8 cellular contexts compared by ENCODE assay signal in genomic region chr16:85173981-85174751, GRCh38.
A peak's percentile ranks its signal among the peaks of the same experiment; 100 is the strongest.
DNase-seq lines count a peak whose midpoint lies in the region; ATAC-seq and TF ChIP-seq lines count a peak whose summit lies in the region.

No MANE protein-coding gene starts in this region.

- no peaks in the 10 kb centered on the region for H3K9me3 Mint-ChIP-seq in neural progenitor cell
- H3K9me3 Mint-ChIP-seq in Calu3 (ENCODE audit: low read depth, unreplicated experiment): no peaks in the 10 kb centered on the region
- H3K9me3 Mint-ChIP-seq in activated naive CD8-positive, alpha-beta T cell treated with anti-CD3 and anti-CD28 coated beads for 36 hours: no peaks in the 10 kb centered on the region

- peak overlapping the region; percentile 64 for H3K27ac Mint-ChIP-seq in neural progenitor cell
- no peak overlapping the region for H3K27ac Mint-ChIP-seq in Calu3 (ENCODE audit: unreplicated experiment)
- no peak overlapping the region for H3K27ac Mint-ChIP-seq in activated naive CD8-positive, alpha-beta T cell treated with anti-CD3 and anti-CD28 coated beads for 36 hours

- H3K9ac ChIP-seq in neural progenitor cell: no peak overlapping the region

- ATAC-seq in HG02885 (IDR thresholded peaks at IDR 0.05; ENCODE audit: poor library complexity, unreplicated experiment): no peak

- peak; percentile 47 for DNase-seq in DMS153 (lab: John Stamatoyannopoulos, UW)
- DNase-seq in NCI-H2029 treated with DMSO at 0.1 percent for 48 hours (lab: John Stamatoyannopoulos, UW): peak; percentile 39
- peak; percentile 66 to 81 for DNase-seq in dermis microvascular lymphatic vessel endothelial cell (ENCODE audit: low read depth in 2 of 2)
- DNase-seq in neural progenitor cell (ENCODE audit: low spot score): peak; percentile 51
- no peak for DNase-seq in Calu3
- DNase-seq in activated naive CD8-positive, alpha-beta T cell treated with anti-CD3 and anti-CD28 coated beads for 36 hours: no peak
- no peak for DNase-seq in mesenteric fat pad (ENCODE audit: low spot score)

- peaks cover 44% of the 10 kb centered on the region for H4K20me1 ChIP-seq in neural progenitor cell (ENCODE audit: low read depth)

- H3K4me2 ChIP-seq in neural progenitor cell: no peak overlapping the region

- no peaks in the 10 kb centered on the region for H3K36me3 ChIP-seq in neural progenitor cell

- peaks cover 27% of the 10 kb centered on the region for H3K27me3 ChIP-seq in neural progenitor cell

- H3K4me3 ChIP-seq in neural progenitor cell: no peak overlapping the region

- peaks cover 4% of the 10 kb centered on the region for H3K36me3 Mint-ChIP-seq in neural progenitor cell
- H3K36me3 Mint-ChIP-seq in Calu3 (ENCODE audit: insufficient read depth, unreplicated experiment): no peaks in the 10 kb centered on the region
- H3K36me3 Mint-ChIP-seq in activated naive CD8-positive, alpha-beta T cell treated with anti-CD3 and anti-CD28 coated beads for 36 hours: no peaks in the 10 kb centered on the region

- intact Hi-C loops in Calu3 (cut with micrococcal nuclease; ENCODE audit: unreplicated experiment): no loop called here

- H3K79me2 ChIP-seq in neural progenitor cell (ENCODE audit: low read depth): peaks cover 19% of the 10 kb centered on the region

- no peaks in the 10 kb centered on the region for H3F3A ChIP-seq in neural progenitor cell (ENCODE audit: low read depth)

- no peak overlapping the region for H2AFZ ChIP-seq in neural progenitor cell (replicated peaks)

- BruUV-seq in Calu3 (replicated peaks; lab: Mats Ljungman, UMichigan): no TSS peak

- no peak overlapping the region for H3K27ac ChIP-seq in neural progenitor cell

- H3K27me3 Mint-ChIP-seq in neural progenitor cell (ENCODE audit: insufficient read depth, low read depth): peaks cover 35% of the 10 kb centered on the region
- peaks cover 92% of the 10 kb centered on the region for H3K27me3 Mint-ChIP-seq in Calu3 (ENCODE audit: unreplicated experiment)
- H3K27me3 Mint-ChIP-seq in activated naive CD8-positive, alpha-beta T cell treated with anti-CD3 and anti-CD28 coated beads for 36 hours: peaks cover 69% of the 10 kb centered on the region

- H3K4me1 Mint-ChIP-seq in neural progenitor cell (peaks cover 64% of the 10 kb centered on the region), Calu3 (ENCODE audit: low read depth, unreplicated experiment) (peaks cover 31% of the 10 kb centered on the region)
- no peaks in the 10 kb centered on the region for H3K4me1 Mint-ChIP-seq in activated naive CD8-positive, alpha-beta T cell treated with anti-CD3 and anti-CD28 coated beads for 36 hours

- H3K4me3 Mint-ChIP-seq in neural progenitor cell (peak overlapping the region; percentile 62), Calu3 (ENCODE audit: low read depth, unreplicated experiment) (no peak overlapping the region)
- no peak overlapping the region for H3K4me3 Mint-ChIP-seq in activated naive CD8-positive, alpha-beta T cell treated with anti-CD3 and anti-CD28 coated beads for 36 hours

- peaks cover 31% of the 10 kb centered on the region for H3K4me1 ChIP-seq in neural progenitor cell

- CTCF ChIA-PET in Calu3 (lab: Charles Lee): no interaction called here

- H3K9me3 ChIP-seq in neural progenitor cell (ENCODE audit: low read depth): no peaks in the 10 kb centered on the region

- TF ChIP-seq CTCF in neural progenitor cell (IDR thresholded peaks at IDR 0.05): no peak
- TF ChIP-seq CTCF in Calu3 (IDR thresholded peaks at IDR 0.05; ENCODE audit: unreplicated experiment): no peak

Comparison
In these comparisons a context has a peak if more than half of its experiments do, and no peak if none do; other contexts are left out.
1. DNase-seq: peak in DMS153 (single experiment), NCI-H2029 treated with DMSO at 0.1 percent for 48 hours (single experiment), dermis microvascular lymphatic vessel endothelial cell (2 of 2) and neural progenitor cell (single experiment); none in Calu3 (single experiment), activated naive CD8-positive, alpha-beta T cell treated with anti-CD3 and anti-CD28 coated beads for 36 hours (single experiment) and mesenteric fat pad (single experiment).